Comparison of ENCODE assay signal across 1 cellular context in genomic region chr7:92613720-92614119, GRCh38.
TF ChIP-seq lines count a peak whose summit lies in the region.

No MANE protein-coding gene starts in this region.

TF ChIP-seq in IMR-90, 13 proteins besides CTCF, POLR2A, EP300 and RAD21:
- TF ChIP-seq CHD1 (IDR thresholded peaks at IDR 0.05; ENCODE audit: low read depth, low read length) (no peak), MAFK (IDR thresholded peaks at IDR 0.05; ENCODE audit: low read depth, low read length) (no peak), SMC3 (IDR thresholded peaks at IDR 0.05; ENCODE audit: low read depth, low read length) (no peak), FOS (IDR thresholded peaks at IDR 0.05; ENCODE audit: low read depth, low read length) (no peak), RCOR1 (IDR thresholded peaks at IDR 0.05; ENCODE audit: insufficient replicate concordance, low read length) (no peak), MXI1 (IDR thresholded peaks at IDR 0.05; ENCODE audit: borderline replicate concordance, low read depth, low read length) (no peak)
